1 cellular context compared by ENCODE assay signal in the genomic region with DNA sequence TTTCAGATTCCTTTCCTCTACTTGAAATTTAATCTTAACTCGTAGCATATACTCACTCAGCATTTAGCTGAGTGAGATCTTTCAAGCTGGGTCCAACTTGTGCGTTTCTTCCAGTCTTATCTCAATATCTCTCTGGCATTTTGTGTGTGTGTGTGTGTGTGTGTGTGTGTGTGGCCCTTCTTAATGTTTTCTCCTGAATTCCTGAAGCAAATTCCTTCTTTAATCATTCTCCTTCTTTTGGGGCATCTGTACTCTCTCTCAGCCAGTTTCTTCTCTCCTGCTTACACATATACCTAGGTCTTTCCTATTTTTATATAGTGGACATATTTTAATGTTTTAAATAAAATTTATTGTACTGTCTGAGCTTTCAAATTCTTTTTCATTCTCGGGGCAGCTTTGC.
TF ChIP-seq lines count a peak whose summit lies in the region.

No MANE protein-coding gene starts in this region.

TF ChIP-seq in GM23338, 12 proteins besides CTCF, POLR2A, EP300 and RAD21 (continued from another document):
- TF ChIP-seq, protein P1, sequence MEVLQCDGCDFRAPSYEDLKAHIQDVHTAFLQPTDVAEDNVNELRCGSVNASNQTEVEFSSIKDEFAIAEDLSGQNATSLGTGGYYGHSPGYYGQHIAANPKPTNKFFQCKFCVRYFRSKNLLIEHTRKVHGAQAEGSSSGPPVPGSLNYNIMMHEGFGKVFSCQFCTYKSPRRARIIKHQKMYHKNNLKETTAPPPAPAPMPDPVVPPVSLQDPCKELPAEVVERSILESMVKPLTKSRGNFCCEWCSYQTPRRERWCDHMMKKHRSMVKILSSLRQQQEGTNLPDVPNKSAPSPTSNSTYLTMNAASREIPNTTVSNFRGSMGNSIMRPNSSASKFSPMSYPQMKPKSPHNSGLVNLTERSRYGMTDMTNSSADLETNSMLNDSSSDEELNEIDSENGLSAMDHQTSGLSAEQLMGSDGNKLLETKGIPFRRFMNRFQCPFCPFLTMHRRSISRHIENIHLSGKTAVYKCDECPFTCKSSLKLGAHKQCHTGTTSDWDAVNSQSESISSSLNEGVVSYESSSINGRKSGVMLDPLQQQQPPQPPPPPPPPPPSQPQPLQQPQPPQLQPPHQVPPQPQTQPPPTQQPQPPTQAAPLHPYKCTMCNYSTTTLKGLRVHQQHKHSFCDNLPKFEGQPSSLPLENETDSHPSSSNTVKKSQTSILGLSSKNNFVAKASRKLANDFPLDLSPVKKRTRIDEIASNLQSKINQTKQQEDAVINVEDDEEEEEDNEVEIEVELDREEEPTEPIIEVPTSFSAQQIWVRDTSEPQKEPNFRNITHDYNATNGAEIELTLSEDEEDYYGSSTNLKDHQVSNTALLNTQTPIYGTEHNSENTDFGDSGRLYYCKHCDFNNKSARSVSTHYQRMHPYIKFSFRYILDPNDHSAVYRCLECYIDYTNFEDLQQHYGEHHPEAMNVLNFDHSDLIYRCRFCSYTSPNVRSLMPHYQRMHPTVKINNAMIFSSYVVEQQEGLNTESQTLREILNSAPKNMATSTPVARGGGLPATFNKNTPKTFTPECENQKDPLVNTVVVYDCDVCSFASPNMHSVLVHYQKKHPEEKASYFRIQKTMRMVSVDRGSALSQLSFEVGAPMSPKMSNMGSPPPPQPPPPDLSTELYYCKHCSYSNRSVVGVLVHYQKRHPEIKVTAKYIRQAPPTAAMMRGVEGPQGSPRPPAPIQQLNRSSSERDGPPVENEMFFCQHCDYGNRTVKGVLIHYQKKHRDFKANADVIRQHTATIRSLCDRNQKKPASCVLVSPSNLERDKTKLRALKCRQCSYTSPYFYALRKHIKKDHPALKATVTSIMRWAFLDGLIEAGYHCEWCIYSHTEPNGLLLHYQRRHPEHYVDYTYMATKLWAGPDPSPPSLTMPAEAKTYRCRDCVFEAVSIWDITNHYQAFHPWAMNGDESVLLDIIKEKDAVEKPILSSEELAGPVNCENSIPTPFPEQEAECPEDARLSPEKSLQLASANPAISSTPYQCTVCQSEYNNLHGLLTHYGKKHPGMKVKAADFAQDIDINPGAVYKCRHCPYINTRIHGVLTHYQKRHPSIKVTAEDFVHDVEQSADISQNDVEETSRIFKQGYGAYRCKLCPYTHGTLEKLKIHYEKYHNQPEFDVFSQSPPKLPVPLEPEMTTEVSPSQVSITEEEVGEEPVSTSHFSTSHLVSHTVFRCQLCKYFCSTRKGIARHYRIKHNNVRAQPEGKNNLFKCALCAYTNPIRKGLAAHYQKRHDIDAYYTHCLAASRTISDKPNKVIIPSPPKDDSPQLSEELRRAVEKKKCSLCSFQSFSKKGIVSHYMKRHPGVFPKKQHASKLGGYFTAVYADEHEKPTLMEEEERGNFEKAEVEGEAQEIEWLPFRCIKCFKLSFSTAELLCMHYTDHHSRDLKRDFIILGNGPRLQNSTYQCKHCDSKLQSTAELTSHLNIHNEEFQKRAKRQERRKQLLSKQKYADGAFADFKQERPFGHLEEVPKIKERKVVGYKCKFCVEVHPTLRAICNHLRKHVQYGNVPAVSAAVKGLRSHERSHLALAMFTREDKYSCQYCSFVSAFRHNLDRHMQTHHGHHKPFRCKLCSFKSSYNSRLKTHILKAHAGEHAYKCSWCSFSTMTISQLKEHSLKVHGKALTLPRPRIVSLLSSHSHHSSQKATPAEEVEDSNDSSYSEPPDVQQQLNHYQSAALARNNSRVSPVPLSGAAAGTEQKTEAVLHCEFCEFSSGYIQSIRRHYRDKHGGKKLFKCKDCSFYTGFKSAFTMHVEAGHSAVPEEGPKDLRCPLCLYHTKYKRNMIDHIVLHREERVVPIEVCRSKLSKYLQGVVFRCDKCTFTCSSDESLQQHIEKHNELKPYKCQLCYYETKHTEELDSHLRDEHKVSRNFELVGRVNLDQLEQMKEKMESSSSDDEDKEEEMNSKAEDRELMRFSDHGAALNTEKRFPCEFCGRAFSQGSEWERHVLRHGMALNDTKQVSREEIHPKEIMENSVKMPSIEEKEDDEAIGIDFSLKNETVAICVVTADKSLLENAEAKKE (CRISPR knock-in tag; IDR thresholded peaks at IDR 0.05), result no peak
- TF ChIP-seq JUNB (IDR thresholded peaks at IDR 0.05; ENCODE audit: unreplicated experiment), result no peak
- no peak for TF ChIP-seq ZNF114 (CRISPR knock-in tag; IDR thresholded peaks at IDR 0.05)
- no peak for TF ChIP-seq ZNF331 (CRISPR knock-in tag; IDR thresholded peaks at IDR 0.05; ENCODE audit: low read depth)
- no peak for TF ChIP-seq POLR2AphosphoS5 (IDR thresholded peaks at IDR 0.05; ENCODE audit: low read depth)
- no peak for TF ChIP-seq EZH2phosphoT487 (IDR thresholded peaks at IDR 0.05; ENCODE audit: unreplicated experiment)
- TF ChIP-seq EZH2 (IDR thresholded peaks at IDR 0.05; ENCODE audit: low read depth, unreplicated experiment), result no peak
- TF ChIP-seq, protein P2, sequence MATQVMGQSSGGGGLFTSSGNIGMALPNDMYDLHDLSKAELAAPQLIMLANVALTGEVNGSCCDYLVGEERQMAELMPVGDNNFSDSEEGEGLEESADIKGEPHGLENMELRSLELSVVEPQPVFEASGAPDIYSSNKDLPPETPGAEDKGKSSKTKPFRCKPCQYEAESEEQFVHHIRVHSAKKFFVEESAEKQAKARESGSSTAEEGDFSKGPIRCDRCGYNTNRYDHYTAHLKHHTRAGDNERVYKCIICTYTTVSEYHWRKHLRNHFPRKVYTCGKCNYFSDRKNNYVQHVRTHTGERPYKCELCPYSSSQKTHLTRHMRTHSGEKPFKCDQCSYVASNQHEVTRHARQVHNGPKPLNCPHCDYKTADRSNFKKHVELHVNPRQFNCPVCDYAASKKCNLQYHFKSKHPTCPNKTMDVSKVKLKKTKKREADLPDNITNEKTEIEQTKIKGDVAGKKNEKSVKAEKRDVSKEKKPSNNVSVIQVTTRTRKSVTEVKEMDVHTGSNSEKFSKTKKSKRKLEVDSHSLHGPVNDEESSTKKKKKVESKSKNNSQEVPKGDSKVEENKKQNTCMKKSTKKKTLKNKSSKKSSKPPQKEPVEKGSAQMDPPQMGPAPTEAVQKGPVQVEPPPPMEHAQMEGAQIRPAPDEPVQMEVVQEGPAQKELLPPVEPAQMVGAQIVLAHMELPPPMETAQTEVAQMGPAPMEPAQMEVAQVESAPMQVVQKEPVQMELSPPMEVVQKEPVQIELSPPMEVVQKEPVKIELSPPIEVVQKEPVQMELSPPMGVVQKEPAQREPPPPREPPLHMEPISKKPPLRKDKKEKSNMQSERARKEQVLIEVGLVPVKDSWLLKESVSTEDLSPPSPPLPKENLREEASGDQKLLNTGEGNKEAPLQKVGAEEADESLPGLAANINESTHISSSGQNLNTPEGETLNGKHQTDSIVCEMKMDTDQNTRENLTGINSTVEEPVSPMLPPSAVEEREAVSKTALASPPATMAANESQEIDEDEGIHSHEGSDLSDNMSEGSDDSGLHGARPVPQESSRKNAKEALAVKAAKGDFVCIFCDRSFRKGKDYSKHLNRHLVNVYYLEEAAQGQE (IDR thresholded peaks at IDR 0.05; ENCODE audit: unreplicated experiment), result no peak
- TF ChIP-seq STAT1 (IDR thresholded peaks at IDR 0.05; ENCODE audit: unreplicated experiment), result no peak
- no peak for TF ChIP-seq NANOG (IDR thresholded peaks at IDR 0.05; ENCODE audit: borderline replicate concordance)
